8 cellular contexts compared by ENCODE assay signal in the genomic region with DNA sequence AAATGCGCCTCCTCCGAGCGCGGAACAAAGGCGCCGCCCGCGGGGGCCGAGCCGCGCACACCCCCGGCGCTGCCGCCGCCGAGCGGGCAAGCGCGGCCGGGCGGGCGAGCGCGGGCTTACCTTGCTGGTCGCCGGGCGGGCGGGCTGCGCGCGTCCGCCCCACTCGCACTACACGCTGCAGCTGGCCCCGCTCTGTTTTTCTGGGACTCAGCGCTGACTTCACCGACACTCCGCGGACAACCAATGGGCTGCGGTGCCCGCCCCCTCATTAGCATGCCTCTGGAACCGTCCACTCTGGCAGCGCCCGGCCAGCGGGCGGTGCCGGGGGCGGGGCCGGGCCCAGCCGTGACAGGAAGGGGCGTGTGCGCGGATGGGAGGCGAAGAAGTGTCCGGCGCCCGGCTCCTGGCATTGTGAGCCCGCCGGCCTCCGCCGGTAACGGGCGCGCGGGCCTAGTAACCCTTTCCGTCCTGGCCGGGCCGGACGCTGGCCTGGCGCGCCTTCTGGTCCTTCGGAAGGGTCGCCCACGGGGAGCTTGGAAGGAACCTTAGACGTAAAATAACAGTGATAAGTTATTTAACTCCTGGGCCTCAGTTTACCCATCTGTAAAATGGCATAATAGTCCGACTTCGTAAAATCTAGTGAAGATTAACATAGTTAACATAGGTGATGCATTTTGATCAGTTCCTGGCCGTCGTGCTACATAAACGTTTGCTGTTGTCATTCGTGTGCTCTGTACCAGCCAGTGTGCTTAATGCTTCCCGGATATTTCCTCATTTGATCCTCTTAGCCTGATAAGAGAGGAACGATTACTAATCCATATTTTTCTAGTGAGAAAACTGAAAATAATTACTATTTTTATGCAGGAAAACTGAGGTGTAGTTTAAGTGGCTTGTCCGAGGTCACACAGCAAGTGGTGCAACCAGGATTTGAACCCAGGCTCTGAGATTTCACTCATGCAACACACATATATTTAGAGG. TPM values are rescaled to one million over a fixed set of nuclear protein-coding genes. Genes with fewer than 3 reads are reported as not detected.
DNase-seq lines count a peak whose midpoint lies in the region; ATAC-seq, FAIRE-seq and TF ChIP-seq lines count a peak whose summit lies in the region.

A gene (minus strand): TSS at position 172 of the 978 bp plus-strand sequence. CDS start 120,236 bp downstream, outside the sequence.

- FAIRE-seq in RCC 7860 (lab: Jason Lieb, UNC): peak; percentile 47

- H3K27me3 Mint-ChIP-seq in GM23338 (ENCODE audit: insufficient read depth, low read depth, poor library complexity) (peaks cover 11% of the 10 kb centered on the region), naive B cell (peaks cover 21 to 46% (median 33%) of the 10 kb centered on the region in 3 donors)

- H3K4me2 ChIP-seq in GM23338: peak within 1 kb of the TSS; percentile 92

- H3K4me3 Mint-ChIP-seq in GM23338: peak within 1 kb of the TSS; percentile 97
- peak within 1 kb of the TSS; percentile 95 to 99 (median 98) for H3K4me3 Mint-ChIP-seq in naive B cell

- peaks cover 7% of the 10 kb centered on the region; the same call in 1 of the 2 replicates for H3F3A ChIP-seq in GM23338 (replicated peaks; ENCODE audit: low read depth)

- no peaks in the 10 kb centered on the region for H3K36me3 ChIP-seq in GM23338 (ENCODE audit: insufficient read depth)

- DNase-seq in DMS79 (lab: John Stamatoyannopoulos, UW) (peak; percentile 61), GM23338 (ENCODE audit: low spot score) (peak; percentile 98), Kasumi-1 (lab: John Stamatoyannopoulos, UW) (peak; percentile 96 to 97), RCC 7860 (ENCODE audit: low spot score) (peak; percentile 93), fibroblast of gingiva (ENCODE audit: low read depth) (peak; percentile 90), naive B cell (peak; percentile 89)
- peak; percentile 65 to 76 for DNase-seq in activated T-helper 1 cell treated with anti-CD3 and anti-CD28 coated beads, Interleukin-2, amount 50 U/mL, for 16 hours (ENCODE audit: low read depth in 1 of 2, low spot score in 1 of 2)
- DNase-seq in stimulated activated CD8-positive, alpha-beta memory T cell treated with anti-CD3 and anti-CD28 coated beads, Interleukin-7, amount 100 ng/mL, for 48 hours (ENCODE audit: extremely low read depth in 1 of 2, low read depth in 1 of 2): peak; percentile 81 to 85

- H3K79me2 ChIP-seq in GM23338 (replicated peaks; ENCODE audit: insufficient read depth): peaks cover 27% of the 10 kb centered on the region

- H3K4me3 ChIP-seq in GM23338: peak within 1 kb of the TSS; percentile 99

- peak within 1 kb of the TSS; percentile 87 for H2AFZ ChIP-seq in GM23338

- peaks cover 37% of the 10 kb centered on the region for H3K4me1 ChIP-seq in GM23338 (ENCODE audit: insufficient read depth)

- H3K27ac ChIP-seq in GM23338 (ENCODE audit: low read depth): peak within 1 kb of the TSS; percentile 74

- no peak for TF ChIP-seq CTCF in GM23338 (conservative IDR thresholded peaks at IDR 0.05; ENCODE audit: low read depth in 2 of 2)

- H3K36me3 Mint-ChIP-seq in GM23338 (ENCODE audit: low read depth) (no peaks in the 10 kb centered on the region), naive B cell (no peaks in the 10 kb centered on the region)

- ATAC-seq in GM23338: peak; percentile 85
- ATAC-seq in naive B cell (ENCODE audit: low read depth in 2 of 2): peak; percentile 94 to 97

- H3K9me2 ChIP-seq in GM23338 (ENCODE audit: insufficient read depth): no peaks in the 10 kb centered on the region

- H3K9me3 Mint-ChIP-seq in GM23338 (no peaks in the 10 kb centered on the region), naive B cell (no peaks in the 10 kb centered on the region)

- peaks cover 4% of the 10 kb centered on the region; the same call in 1 of the 2 replicates for H3K27me3 ChIP-seq in GM23338 (ENCODE audit: insufficient read depth)

- H3K4me1 Mint-ChIP-seq in GM23338 (peaks cover 43% of the 10 kb centered on the region), naive B cell (peaks cover 12 to 13% (median 12%) of the 10 kb centered on the region in 3 donors)

- H3K27ac Mint-ChIP-seq in GM23338 (peak within 1 kb of the TSS; percentile 84), naive B cell (peak within 1 kb of the TSS in 5 of 6 donors; percentile 55 to 97 (median 86))

- peaks cover 10% of the 10 kb centered on the region; the same call in 1 of the 2 replicates for H4K20me1 ChIP-seq in GM23338 (replicated peaks; ENCODE audit: insufficient read depth)

TF ChIP-seq in GM23338, 12 proteins besides CTCF, POLR2A, EP300 and RAD21:
- peak; percentile 58 for TF ChIP-seq CREB1 (CRISPR knock-in tag; IDR thresholded peaks at IDR 0.05; ENCODE audit: low read depth)
- TF ChIP-seq POLR2AphosphoS5 (IDR thresholded peaks at IDR 0.05; ENCODE audit: low read depth): peak; percentile 59; the same call in 1 of the 2 replicates
- TF ChIP-seq, protein P1, sequence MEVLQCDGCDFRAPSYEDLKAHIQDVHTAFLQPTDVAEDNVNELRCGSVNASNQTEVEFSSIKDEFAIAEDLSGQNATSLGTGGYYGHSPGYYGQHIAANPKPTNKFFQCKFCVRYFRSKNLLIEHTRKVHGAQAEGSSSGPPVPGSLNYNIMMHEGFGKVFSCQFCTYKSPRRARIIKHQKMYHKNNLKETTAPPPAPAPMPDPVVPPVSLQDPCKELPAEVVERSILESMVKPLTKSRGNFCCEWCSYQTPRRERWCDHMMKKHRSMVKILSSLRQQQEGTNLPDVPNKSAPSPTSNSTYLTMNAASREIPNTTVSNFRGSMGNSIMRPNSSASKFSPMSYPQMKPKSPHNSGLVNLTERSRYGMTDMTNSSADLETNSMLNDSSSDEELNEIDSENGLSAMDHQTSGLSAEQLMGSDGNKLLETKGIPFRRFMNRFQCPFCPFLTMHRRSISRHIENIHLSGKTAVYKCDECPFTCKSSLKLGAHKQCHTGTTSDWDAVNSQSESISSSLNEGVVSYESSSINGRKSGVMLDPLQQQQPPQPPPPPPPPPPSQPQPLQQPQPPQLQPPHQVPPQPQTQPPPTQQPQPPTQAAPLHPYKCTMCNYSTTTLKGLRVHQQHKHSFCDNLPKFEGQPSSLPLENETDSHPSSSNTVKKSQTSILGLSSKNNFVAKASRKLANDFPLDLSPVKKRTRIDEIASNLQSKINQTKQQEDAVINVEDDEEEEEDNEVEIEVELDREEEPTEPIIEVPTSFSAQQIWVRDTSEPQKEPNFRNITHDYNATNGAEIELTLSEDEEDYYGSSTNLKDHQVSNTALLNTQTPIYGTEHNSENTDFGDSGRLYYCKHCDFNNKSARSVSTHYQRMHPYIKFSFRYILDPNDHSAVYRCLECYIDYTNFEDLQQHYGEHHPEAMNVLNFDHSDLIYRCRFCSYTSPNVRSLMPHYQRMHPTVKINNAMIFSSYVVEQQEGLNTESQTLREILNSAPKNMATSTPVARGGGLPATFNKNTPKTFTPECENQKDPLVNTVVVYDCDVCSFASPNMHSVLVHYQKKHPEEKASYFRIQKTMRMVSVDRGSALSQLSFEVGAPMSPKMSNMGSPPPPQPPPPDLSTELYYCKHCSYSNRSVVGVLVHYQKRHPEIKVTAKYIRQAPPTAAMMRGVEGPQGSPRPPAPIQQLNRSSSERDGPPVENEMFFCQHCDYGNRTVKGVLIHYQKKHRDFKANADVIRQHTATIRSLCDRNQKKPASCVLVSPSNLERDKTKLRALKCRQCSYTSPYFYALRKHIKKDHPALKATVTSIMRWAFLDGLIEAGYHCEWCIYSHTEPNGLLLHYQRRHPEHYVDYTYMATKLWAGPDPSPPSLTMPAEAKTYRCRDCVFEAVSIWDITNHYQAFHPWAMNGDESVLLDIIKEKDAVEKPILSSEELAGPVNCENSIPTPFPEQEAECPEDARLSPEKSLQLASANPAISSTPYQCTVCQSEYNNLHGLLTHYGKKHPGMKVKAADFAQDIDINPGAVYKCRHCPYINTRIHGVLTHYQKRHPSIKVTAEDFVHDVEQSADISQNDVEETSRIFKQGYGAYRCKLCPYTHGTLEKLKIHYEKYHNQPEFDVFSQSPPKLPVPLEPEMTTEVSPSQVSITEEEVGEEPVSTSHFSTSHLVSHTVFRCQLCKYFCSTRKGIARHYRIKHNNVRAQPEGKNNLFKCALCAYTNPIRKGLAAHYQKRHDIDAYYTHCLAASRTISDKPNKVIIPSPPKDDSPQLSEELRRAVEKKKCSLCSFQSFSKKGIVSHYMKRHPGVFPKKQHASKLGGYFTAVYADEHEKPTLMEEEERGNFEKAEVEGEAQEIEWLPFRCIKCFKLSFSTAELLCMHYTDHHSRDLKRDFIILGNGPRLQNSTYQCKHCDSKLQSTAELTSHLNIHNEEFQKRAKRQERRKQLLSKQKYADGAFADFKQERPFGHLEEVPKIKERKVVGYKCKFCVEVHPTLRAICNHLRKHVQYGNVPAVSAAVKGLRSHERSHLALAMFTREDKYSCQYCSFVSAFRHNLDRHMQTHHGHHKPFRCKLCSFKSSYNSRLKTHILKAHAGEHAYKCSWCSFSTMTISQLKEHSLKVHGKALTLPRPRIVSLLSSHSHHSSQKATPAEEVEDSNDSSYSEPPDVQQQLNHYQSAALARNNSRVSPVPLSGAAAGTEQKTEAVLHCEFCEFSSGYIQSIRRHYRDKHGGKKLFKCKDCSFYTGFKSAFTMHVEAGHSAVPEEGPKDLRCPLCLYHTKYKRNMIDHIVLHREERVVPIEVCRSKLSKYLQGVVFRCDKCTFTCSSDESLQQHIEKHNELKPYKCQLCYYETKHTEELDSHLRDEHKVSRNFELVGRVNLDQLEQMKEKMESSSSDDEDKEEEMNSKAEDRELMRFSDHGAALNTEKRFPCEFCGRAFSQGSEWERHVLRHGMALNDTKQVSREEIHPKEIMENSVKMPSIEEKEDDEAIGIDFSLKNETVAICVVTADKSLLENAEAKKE (CRISPR knock-in tag; IDR thresholded peaks at IDR 0.05): no peak

RNA-seq across cellular contexts. Expression of the gene that starts here (rescaled TPM):
- total RNA-seq in GM23338 (2014; rRNA removed; shearing (Covaris generic)): 35.9 and 47.7 TPM in 2 replicates
- polyA plus RNA-seq in GM23338 (2016; fragmentation: Nextera tagmentation; extraction: Ambion mirVana): 50.5 and 51.5 TPM in 2 replicates
- under 1 TPM in 2 of 6 donors, not detected in 4; 0.13 to 0.94 TPM for polyA plus RNA-seq in naive B cell (ENCODE audit: low read depth in 6 of 6)

Comparison
In these comparisons a context has a peak if more than half of its experiments do, and no peak if none do; other contexts are left out.
1. Peak in every context shown above with its lines: DNase-seq, ATAC-seq, H3K4me3 ChIP-seq and H3K27ac ChIP-seq.
2. RNA of the gene that starts here (polyA plus RNA-seq): 50.5 to 51.5 TPM in GM23338; 0.13 to 0.94 TPM in naive B cell; every median in the first group is over 10 times any median in the second.
3. Peak in DNase-seq and ATAC-seq in naive B cell; RNA of the gene not detected or under 1 TPM.